29 cellular contexts compared by ENCODE assay signal in the genomic region with DNA sequence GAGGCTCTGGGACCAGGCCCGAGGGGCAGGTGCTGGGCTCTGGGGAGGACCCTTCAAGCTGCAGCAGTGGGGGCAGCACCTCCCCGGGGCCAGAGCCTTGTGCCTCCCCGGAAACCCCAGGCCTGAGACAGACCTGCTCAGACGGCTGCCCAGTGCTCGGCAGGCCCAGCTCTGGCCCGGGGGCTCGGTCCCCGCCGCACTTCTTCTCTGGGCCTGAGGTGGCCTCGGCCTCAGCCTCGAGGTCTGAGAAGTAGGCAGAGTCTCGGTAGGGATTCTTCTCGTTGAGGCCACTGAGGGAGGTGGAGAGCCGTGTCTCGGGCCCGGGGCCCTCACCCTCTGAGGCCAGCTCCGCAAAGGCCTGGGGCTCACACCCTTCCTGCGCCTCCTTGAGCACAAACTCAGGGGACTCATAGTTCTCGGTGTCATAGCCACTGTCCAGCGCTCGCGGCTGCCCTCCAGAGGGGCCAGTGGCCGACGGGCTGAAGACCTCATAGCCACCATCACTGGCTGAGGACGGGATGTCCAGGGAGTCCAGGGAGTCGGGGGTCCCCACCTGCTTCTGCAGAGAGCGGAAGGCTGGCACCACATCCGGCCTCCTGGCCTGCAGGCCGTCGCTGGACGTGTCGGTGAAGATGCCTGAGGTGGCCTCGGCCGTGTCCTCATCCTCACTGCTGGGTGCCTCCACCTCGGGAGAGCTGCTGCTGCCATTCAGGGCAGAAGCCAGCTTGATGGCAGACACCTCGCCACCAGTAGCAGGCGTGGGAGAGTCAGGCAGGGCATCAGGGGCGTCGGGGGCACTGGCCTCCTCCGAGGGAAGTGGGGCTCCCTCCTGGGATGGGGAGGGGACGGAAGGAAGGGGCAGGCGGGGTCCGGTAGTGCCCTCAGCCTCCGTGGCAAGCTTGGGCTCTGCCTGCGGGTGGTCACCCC. TPM values are rescaled to one million over a fixed set of nuclear protein-coding genes. Genes with fewer than 3 reads are reported as not detected.
A peak's percentile ranks its signal among the peaks of the same experiment; 100 is the strongest.
DNase-seq lines count a peak whose midpoint lies in the region; ATAC-seq and TF ChIP-seq lines count a peak whose summit lies in the region.
"Had no signal": no experiment of that assay in that cellular context is flagged by ENCODE, and none has a peak within 500 bp of the region (broad histone marks: within the 10 kb centered on the region; RNA-seq: fewer than 3 reads in every experiment).

No MANE protein-coding gene starts in this region.

- DNase-seq in NCI-H82 (lab: John Stamatoyannopoulos, UW) (peak; percentile 26), NCI-H82 treated with DMSO at 0.1 percent for 48 hours (lab: John Stamatoyannopoulos, UW; ENCODE audit: unreplicated experiment) (no peak), PC-3 (no peak), hepatocyte (ENCODE audit: low spot score) (no peak), tibial nerve (ENCODE audit: low spot score in 2 of 2) (no peak), CD1c-positive myeloid dendritic cell (ENCODE audit: extremely low spot score) (no peak), NCI-H2107 (lab: John Stamatoyannopoulos, UW) (no peak)
- no peak for DNase-seq in naive thymus-derived CD4-positive, alpha-beta T cell
- DNase-seq: activated CD4-positive, alpha-beta T cell treated with anti-CD3 and anti-CD28 coated beads, Interleukin-2, amount 50 U/mL, for 1 hour; activated naive CD8-positive, alpha-beta T cell treated with anti-CD3 and anti-CD28 coated beads, Interleukin-2, amount 10 ng/mL, durations not matched to agents 7 days and 5 days; Calu3; effector CD8-positive, alpha-beta T cell; esophagus squamous epithelium; gastrocnemius medialis; Kasumi-1; NK-92 treated with Interleukin-12 subunit alpha and Interleukin-12 subunit beta, amount 100 ng/mL, for 24 hours; small intestine; stimulated activated CD4-positive, alpha-beta T cell treated with anti-CD3 and anti-CD28 coated beads, Interleukin-2, amount 100 ng/mL, for 48 hours; stimulated activated naive CD4-positive, alpha-beta T cell treated with Interleukin-2 at 50 U/mL for 16 hours; transverse colon had no signal

- H3K27me3 ChIP-seq in PC-3 (ENCODE audit: low read length) = no peaks in the 10 kb centered on the region
- no peaks in the 10 kb centered on the region for H3K27me3 ChIP-seq in hepatocyte
- no peaks in the 10 kb centered on the region for H3K27me3 ChIP-seq in tibial nerve
- H3K27me3 ChIP-seq in naive thymus-derived CD4-positive, alpha-beta T cell (ENCODE audit: control insufficient read depth in 2 of 2, insufficient read depth in 2 of 2, low read length in 2 of 2) = no peaks in the 10 kb centered on the region
- H3K27me3 ChIP-seq: gastrocnemius medialis had no signal

- H3K27ac Mint-ChIP-seq in naive thymus-derived CD4-positive, alpha-beta T cell = no peak overlapping the region
- H3K27ac Mint-ChIP-seq: activated naive CD8-positive, alpha-beta T cell treated with anti-CD3 and anti-CD28 coated beads, Interleukin-2, amount 10 ng/mL, durations not matched to agents 7 days and 5 days; activated T-helper 17 cell treated with anti-CD3 and anti-CD28 coated beads, Interleukin-2, amount 50 U/mL, for 72 hours had no signal

- H3K9me3 ChIP-seq in PC-3 (ENCODE audit: low read length) (no peaks in the 10 kb centered on the region), hepatocyte (ENCODE audit: low read depth) (no peaks in the 10 kb centered on the region), tibial nerve (no peaks in the 10 kb centered on the region)
- H3K9me3 ChIP-seq in naive thymus-derived CD4-positive, alpha-beta T cell (ENCODE audit: control insufficient read depth in 2 of 3, low read length in 3 of 3) = no peaks in the 10 kb centered on the region
- H3K9me3 ChIP-seq: esophagus squamous epithelium, gastrocnemius medialis, HAP-1, transverse colon had no signal

- intact Hi-C loops in PC-3 (cut with micrococcal nuclease) = no loop called here
- intact Hi-C loops in naive thymus-derived CD4-positive, alpha-beta T cell (cut with micrococcal nuclease) = no loop called here

- H3K9ac ChIP-seq in PC-3 (ENCODE audit: low read length) = no peak overlapping the region

- ATAC-seq in PC-3 = no peak
- no peak for ATAC-seq in naive thymus-derived CD4-positive, alpha-beta T cell
- ATAC-seq: activated T-helper 17 cell treated with anti-CD3 and anti-CD28 coated beads, Interleukin-2, amount 50 U/mL, for 72 hours; gastrocnemius medialis had no signal

- H2AFZ ChIP-seq in PC-3 (ENCODE audit: low read length) = no peak overlapping the region
- H2AFZ ChIP-seq in hepatocyte = no peak overlapping the region

- no peaks in the 10 kb centered on the region for H3K9me3 Mint-ChIP-seq in naive thymus-derived CD4-positive, alpha-beta T cell
- H3K9me3 Mint-ChIP-seq: activated naive CD8-positive, alpha-beta T cell treated with anti-CD3 and anti-CD28 coated beads, Interleukin-2, amount 10 ng/mL, durations not matched to agents 7 days and 5 days; activated T-helper 17 cell treated with anti-CD3 and anti-CD28 coated beads, Interleukin-2, amount 50 U/mL, for 72 hours had no signal

- H3K36me3 ChIP-seq in PC-3 (ENCODE audit: low read depth, low read length) (no peaks in the 10 kb centered on the region), hepatocyte (replicated peaks; ENCODE audit: insufficient read depth, low read depth) (no peaks in the 10 kb centered on the region), tibial nerve (peaks cover 0 to 36% (median 0%) of the 10 kb centered on the region in 3 donors)
- H3K36me3 ChIP-seq in naive thymus-derived CD4-positive, alpha-beta T cell (ENCODE audit: control insufficient read depth in 2 of 3, insufficient read depth in 3 of 3, low read length in 3 of 3) = no peaks in the 10 kb centered on the region
- H3K36me3 ChIP-seq: gastrocnemius medialis, HAP-1, transverse colon had no signal

- no peak overlapping the region for H3K4me3 Mint-ChIP-seq in naive thymus-derived CD4-positive, alpha-beta T cell
- H3K4me3 Mint-ChIP-seq: activated naive CD8-positive, alpha-beta T cell treated with anti-CD3 and anti-CD28 coated beads, Interleukin-2, amount 10 ng/mL, durations not matched to agents 7 days and 5 days; activated T-helper 17 cell treated with anti-CD3 and anti-CD28 coated beads, Interleukin-2, amount 50 U/mL, for 72 hours had no signal

- no peak for TF ChIP-seq POLR2A in tibial nerve (IDR thresholded peaks at IDR 0.05)

- H4K20me1 ChIP-seq in PC-3 (ENCODE audit: low read length) (no peaks in the 10 kb centered on the region), hepatocyte (ENCODE audit: insufficient read depth, poor library complexity, severe bottlenecking) (no peaks in the 10 kb centered on the region)

- 87% methylated on average over 41 of the region's 45 CpGs for WGBS in hepatocyte (ENCODE audit: low lambda C conversion rate, missing lambda C conversion rate)
- 43 to 49% methylated on average over 35 to 36 of the region's 45 CpGs for WGBS in tibial nerve, 2 donors

- no peaks in the 10 kb centered on the region for H3K36me3 Mint-ChIP-seq in naive thymus-derived CD4-positive, alpha-beta T cell
- H3K36me3 Mint-ChIP-seq: activated naive CD8-positive, alpha-beta T cell treated with anti-CD3 and anti-CD28 coated beads, Interleukin-2, amount 10 ng/mL, durations not matched to agents 7 days and 5 days had no signal

- H3K27ac ChIP-seq in PC-3 (ENCODE audit: low read length) (no peak overlapping the region), hepatocyte (no peak overlapping the region), tibial nerve (peak overlapping the region; percentile 73 to 93 (median 84))
- no peak overlapping the region for H3K27ac ChIP-seq in naive thymus-derived CD4-positive, alpha-beta T cell (ENCODE audit: low read depth, low read length)
- H3K27ac ChIP-seq: transverse colon had no signal

- peaks cover 13% of the 10 kb centered on the region for H3K4me1 ChIP-seq in PC-3 (ENCODE audit: insufficient read depth, low read length)
- H3K4me1 ChIP-seq in hepatocyte (ENCODE audit: insufficient read depth) = no peaks in the 10 kb centered on the region
- H3K4me1 ChIP-seq in tibial nerve = peaks cover 0 to 64% (median 25%) of the 10 kb centered on the region in 4 donors
- H3K4me1 ChIP-seq in naive thymus-derived CD4-positive, alpha-beta T cell (ENCODE audit: control insufficient read depth in 2 of 2, insufficient read depth in 2 of 2, low read length in 2 of 2) = no peaks in the 10 kb centered on the region
- H3K4me1 ChIP-seq: gastrocnemius medialis, HAP-1 had no signal

- CTCF ChIA-PET in PC-3 (lab: Charles Lee) = no interaction called here
- CTCF ChIA-PET in naive thymus-derived CD4-positive, alpha-beta T cell (lab: Charles Lee) = interaction anchor here (0.9 kb wide), 1 partner anchor 17 kb away, joined by 3 read pairs; no protein-coding TSS in a partner anchor

- no peaks in the 10 kb centered on the region for H3K9me2 ChIP-seq in PC-3 (replicated peaks; ENCODE audit: low read length)
- H3K9me2 ChIP-seq in hepatocyte (replicated peaks; ENCODE audit: insufficient read depth) = no peaks in the 10 kb centered on the region

- H3K27me3 Mint-ChIP-seq in naive thymus-derived CD4-positive, alpha-beta T cell = no peaks in the 10 kb centered on the region
- H3K27me3 Mint-ChIP-seq: activated naive CD8-positive, alpha-beta T cell treated with anti-CD3 and anti-CD28 coated beads, Interleukin-2, amount 10 ng/mL, durations not matched to agents 7 days and 5 days; activated T-helper 17 cell treated with anti-CD3 and anti-CD28 coated beads, Interleukin-2, amount 50 U/mL, for 72 hours had no signal

- H3K79me2 ChIP-seq in PC-3 (ENCODE audit: low read length) (0 out of 2 replicates have a peak, but pooled peaks cover 3% of the 10 kb centered on the region), hepatocyte (no peaks in the 10 kb centered on the region)

- peaks cover 0 to 4% (median 0%) of the 10 kb centered on the region in 7 donors for H3K4me1 Mint-ChIP-seq in naive thymus-derived CD4-positive, alpha-beta T cell
- H3K4me1 Mint-ChIP-seq: activated naive CD8-positive, alpha-beta T cell treated with anti-CD3 and anti-CD28 coated beads, Interleukin-2, amount 10 ng/mL, durations not matched to agents 7 days and 5 days; activated T-helper 17 cell treated with anti-CD3 and anti-CD28 coated beads, Interleukin-2, amount 50 U/mL, for 72 hours had no signal

- POLR2A ChIA-PET in PC-3 (lab: Charles Lee; ENCODE audit: unreplicated experiment) = no interaction called here
- POLR2A ChIA-PET in naive thymus-derived CD4-positive, alpha-beta T cell (lab: Charles Lee) = no interaction called here

- no TSS peak for BruUV-seq in PC-3 (replicated peaks; lab: Mats Ljungman, UMichigan)

- TF ChIP-seq CTCF in PC-3 (conservative IDR thresholded peaks at IDR 0.05; ENCODE audit: low read depth, low read length) = no peak
- TF ChIP-seq CTCF in hepatocyte (IDR thresholded peaks at IDR 0.05; ENCODE audit: poor library complexity) = no peak
- TF ChIP-seq CTCF in tibial nerve (IDR thresholded peaks at IDR 0.05) = no peak

- no peak for TF ChIP-seq EP300 in tibial nerve (IDR thresholded peaks at IDR 0.05)

- H3F3A ChIP-seq in PC-3 (ENCODE audit: low read length, unreplicated experiment) = no peaks in the 10 kb centered on the region

- H3K4me3 ChIP-seq in PC-3 (ENCODE audit: low read length) (peak overlapping the region; percentile 73), hepatocyte (no peak overlapping the region), tibial nerve (peak overlapping the region in 2 of 4 donors; percentile 25 to 65)
- no peak overlapping the region for H3K4me3 ChIP-seq in naive thymus-derived CD4-positive, alpha-beta T cell (ENCODE audit: low read length)
- H3K4me3 ChIP-seq: HAP-1, transverse colon had no signal

- peak overlapping the region; percentile 90 for H3K4me2 ChIP-seq in PC-3 (ENCODE audit: low read length)
- H3K4me2 ChIP-seq in hepatocyte = peak overlapping the region; percentile 93

RNA-seq across cellular contexts. Expression of gene PVALEF, which starts 44.3 kb away (rescaled TPM):
- total RNA-seq in PC-3 (2014; rRNA removed) (not detected in 2 replicates), hepatocyte (not detected in 2 replicates), tibial nerve (not detected)
- polyA plus RNA-seq in hepatocyte = 0.15 TPM in 1 of 2 replicates, not detected in the other
- total RNA-seq in naive thymus-derived CD4-positive, alpha-beta T cell = not detected
- not detected for polyA plus RNA-seq in naive thymus-derived CD4-positive, alpha-beta T cell
- total RNA-seq: activated naive CD8-positive, alpha-beta T cell treated with anti-CD3 and anti-CD28 coated beads, Interleukin-2, amount 10 ng/mL, durations not matched to agents 7 days and 5 days; activated T-helper 17 cell treated with anti-CD3 and anti-CD28 coated beads, Interleukin-2, amount 50 U/mL, for 72 hours; Calu3; cerebellum; esophagus squamous epithelium; gastrocnemius medialis; HT1080; liver; NCI-H460; pulmonary artery endothelial cell; T-helper 2 cell treated with Interferon-gamma antibody and Interleukin-4, amounts not matched to agents 100 ng/mL and 5 ng/mL, for 36 hours; transverse colon had no signal
- polyA plus RNA-seq: BJ, liver, small intestine had no signal

RNA-seq across cellular contexts. Expression of gene AATK, which starts 45.1 kb away (rescaled TPM):
- total RNA-seq in PC-3 (2014; rRNA removed) = 1.1 and 1.7 TPM in 2 replicates
- 5.7 and 6.7 TPM in 2 replicates for total RNA-seq in hepatocyte
- polyA plus RNA-seq in hepatocyte = 5.4 and 6.3 TPM in 2 replicates
- 100 to 1,000 TPM; 247 to 385 (median 322) TPM for total RNA-seq in tibial nerve
- total RNA-seq in naive thymus-derived CD4-positive, alpha-beta T cell = 10 to 100 TPM in 1 of 5 experiments, 1 to 10 TPM in 2, under 1 TPM in 2; 0.46 to 10.4 (median 1.4) TPM
- polyA plus RNA-seq in naive thymus-derived CD4-positive, alpha-beta T cell = not detected
- total RNA-seq: Calu3 had no signal

Comparison
In these comparisons a context has a peak if more than half of its experiments do, and no peak if none do; other contexts are left out.
1. H3K27ac ChIP-seq: peak in tibial nerve (4 of 4); none in PC-3 (single experiment), hepatocyte (single experiment) and naive thymus-derived CD4-positive, alpha-beta T cell (single experiment).
2. RNA of gene AATK, which starts 45.1 kb away (total RNA-seq): 247 to 385 TPM in tibial nerve; 5.7 to 6.7 TPM in hepatocyte, 0.46 to 10.4 TPM in naive thymus-derived CD4-positive, alpha-beta T cell and 1.1 to 1.7 TPM in PC-3; every median in the first group is over 10 times any median in the second.